In the genomic region with DNA sequence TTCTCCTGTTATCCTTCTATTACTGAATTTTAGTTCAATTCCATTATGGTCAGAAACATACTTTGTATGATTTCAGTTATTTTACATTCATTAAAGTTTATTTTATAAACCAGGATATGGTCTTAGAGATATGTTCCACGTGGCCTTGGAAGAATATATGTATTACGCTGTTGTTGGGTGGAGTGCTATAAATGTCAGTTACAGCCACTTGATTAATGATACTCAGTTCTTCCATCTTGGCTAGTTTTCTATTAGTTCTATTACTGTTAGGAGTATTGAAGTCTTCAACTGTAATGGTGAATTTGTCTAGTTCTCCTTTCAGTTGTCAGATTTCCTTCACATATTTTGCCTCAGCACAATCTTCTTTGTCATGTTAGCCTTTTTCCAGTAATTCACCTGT, we compare ENCODE assay signal across 2 cellular contexts.
TF ChIP-seq lines count a peak whose summit lies in the region.

No MANE protein-coding gene starts in this region.

TF ChIP-seq in HEK293T, 16 proteins besides CTCF, POLR2A, EP300 and RAD21:
- TF ChIP-seq PKNOX1 (IDR thresholded peaks at IDR 0.05) (peak; percentile 83), ARNT (IDR thresholded peaks at IDR 0.05) (no peak)
TF ChIP-seq in HEK293T: peak in this region for 1.

TF ChIP-seq in K562, 482 proteins besides CTCF, POLR2A, EP300 and RAD21:
- TF ChIP-seq ZBTB7A (IDR thresholded peaks at IDR 0.05; ENCODE audit: borderline replicate concordance, control insufficient read depth, low read depth, low read length), result no peak
- TF ChIP-seq, protein P1, sequence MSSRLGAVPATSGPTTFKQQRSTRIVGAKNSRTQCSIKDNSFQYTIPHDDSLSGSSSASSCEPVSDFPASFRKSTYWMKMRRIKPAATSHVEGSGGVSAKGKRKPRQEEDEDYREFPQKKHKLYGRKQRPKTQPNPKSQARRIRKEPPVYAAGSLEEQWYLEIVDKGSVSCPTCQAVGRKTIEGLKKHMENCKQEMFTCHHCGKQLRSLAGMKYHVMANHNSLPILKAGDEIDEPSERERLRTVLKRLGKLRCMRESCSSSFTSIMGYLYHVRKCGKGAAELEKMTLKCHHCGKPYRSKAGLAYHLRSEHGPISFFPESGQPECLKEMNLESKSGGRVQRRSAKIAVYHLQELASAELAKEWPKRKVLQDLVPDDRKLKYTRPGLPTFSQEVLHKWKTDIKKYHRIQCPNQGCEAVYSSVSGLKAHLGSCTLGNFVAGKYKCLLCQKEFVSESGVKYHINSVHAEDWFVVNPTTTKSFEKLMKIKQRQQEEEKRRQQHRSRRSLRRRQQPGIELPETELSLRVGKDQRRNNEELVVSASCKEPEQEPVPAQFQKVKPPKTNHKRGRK (tag; IDR thresholded peaks at IDR 0.05), result no peak
- peak; percentile 52 for TF ChIP-seq MEIS2 (IDR thresholded peaks at IDR 0.05; ENCODE audit: partially characterized antibody)
- TF ChIP-seq, protein P2, sequence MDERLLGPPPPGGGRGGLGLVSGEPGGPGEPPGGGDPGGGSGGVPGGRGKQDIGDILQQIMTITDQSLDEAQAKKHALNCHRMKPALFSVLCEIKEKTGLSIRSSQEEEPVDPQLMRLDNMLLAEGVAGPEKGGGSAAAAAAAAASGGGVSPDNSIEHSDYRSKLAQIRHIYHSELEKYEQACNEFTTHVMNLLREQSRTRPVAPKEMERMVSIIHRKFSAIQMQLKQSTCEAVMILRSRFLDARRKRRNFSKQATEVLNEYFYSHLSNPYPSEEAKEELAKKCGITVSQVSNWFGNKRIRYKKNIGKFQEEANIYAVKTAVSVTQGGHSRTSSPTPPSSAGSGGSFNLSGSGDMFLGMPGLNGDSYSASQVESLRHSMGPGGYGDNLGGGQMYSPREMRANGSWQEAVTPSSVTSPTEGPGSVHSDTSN (CRISPR knock-in tag; IDR thresholded peaks at IDR 0.05; ENCODE audit: low read depth), result no peak
- TF ChIP-seq, protein P2 (tag; conservative IDR thresholded peaks at IDR 0.05; ENCODE audit: low read depth), result peak; percentile 65
- no peak for TF ChIP-seq NCOA2 (IDR thresholded peaks at IDR 0.05; ENCODE audit: partially characterized antibody in 2 of 2)
- TF ChIP-seq PKNOX1 (IDR thresholded peaks at IDR 0.05), result peak; percentile 51
- no peak for TF ChIP-seq E2F1 (CRISPR knock-in tag; IDR thresholded peaks at IDR 0.05)
- TF ChIP-seq ZNF197 (CRISPR knock-in tag; IDR thresholded peaks at IDR 0.05; ENCODE audit: low read depth), result no peak
- TF ChIP-seq ZNF785 (CRISPR knock-in tag; IDR thresholded peaks at IDR 0.05), result no peak
